1 cellular context compared by ENCODE assay signal in the genomic region with DNA sequence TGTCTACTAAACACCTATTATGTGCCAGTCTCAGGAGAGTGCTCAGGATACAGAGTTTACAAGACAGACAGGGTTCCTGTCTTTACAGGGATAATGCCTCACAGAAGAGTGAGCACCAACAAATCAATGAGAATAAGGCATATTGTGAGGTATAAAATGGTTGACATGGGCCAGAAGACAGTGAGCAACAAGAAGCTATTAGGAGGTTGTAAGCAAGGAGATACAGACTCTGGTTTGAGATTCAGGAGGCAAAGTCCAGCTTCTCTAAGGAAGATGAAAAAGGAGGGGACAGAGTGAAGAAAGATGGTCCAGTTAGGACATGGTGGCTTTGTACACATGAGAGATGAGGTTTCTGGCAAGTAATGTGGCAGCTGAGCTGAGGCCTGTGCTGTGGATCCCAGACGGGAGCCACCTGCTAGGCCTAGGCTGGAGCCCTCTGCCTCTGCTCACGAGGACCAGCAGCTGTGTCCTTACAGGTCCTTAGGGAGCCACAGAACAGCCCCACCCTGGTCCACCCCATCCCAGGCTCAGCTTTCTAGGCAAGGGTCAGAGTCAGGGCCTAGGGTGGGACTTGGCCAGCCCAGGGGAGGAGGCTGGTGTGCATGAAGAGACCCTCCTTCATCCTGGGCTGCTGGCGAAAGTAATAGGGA.
TF ChIP-seq lines count a peak whose summit lies in the region.

No MANE protein-coding gene starts in this region.

TF ChIP-seq in HCT116, 20 proteins besides CTCF, POLR2A, EP300 and RAD21:
- no peak for TF ChIP-seq SIN3A (IDR thresholded peaks at IDR 0.05; ENCODE audit: low read depth)
